In genomic region chr2:143284087-143284675, GRCh38 we compare ENCODE assay signal across 7 cellular contexts.
DNase-seq lines count a peak whose midpoint lies in the region; ATAC-seq and TF ChIP-seq lines count a peak whose summit lies in the region.

No MANE protein-coding gene starts in this region.

- H3K27ac ChIP-seq in neuronal stem cell (replicated peaks; ENCODE audit: low read length) = no peak overlapping the region

- H3K4me2 ChIP-seq in neuronal stem cell (ENCODE audit: insufficient read depth, low read length, poor library complexity, severe bottlenecking) = no peak overlapping the region

- H3K9me3 ChIP-seq in neuronal stem cell (replicated peaks in 1 of 2; ENCODE audit: control insufficient read depth in 2 of 2, insufficient read depth in 1 of 2, low read depth in 1 of 2, low read length in 2 of 2) = no peaks in the 10 kb centered on the region

- H2AK5ac ChIP-seq in neuronal stem cell (ENCODE audit: low read depth, low read length) = no peak overlapping the region

- no peaks in the 10 kb centered on the region for H3K36me3 ChIP-seq in neuronal stem cell (replicated peaks in 1 of 2; ENCODE audit: control insufficient read depth in 2 of 2, insufficient read depth in 2 of 2, low read length in 2 of 2)

- WGBS in neuronal stem cell (ENCODE audit: extremely low coverage in 2 of 2, insufficient read length in 2 of 2, insufficient replicate concordance in 1 of 2), 2 donors = no CpG with 5 or more reads among the region's 7 CpGs

- H3K4ac ChIP-seq in neuronal stem cell (ENCODE audit: low read length) = no peak overlapping the region

- no peak overlapping the region for H2AFZ ChIP-seq in neuronal stem cell (ENCODE audit: low read length)

- H3K9ac ChIP-seq in neuronal stem cell (ENCODE audit: low read depth, low read length, poor library complexity) = no peak overlapping the region

- no peak overlapping the region for H2BK5ac ChIP-seq in neuronal stem cell (ENCODE audit: low read length)

- no peaks in the 10 kb centered on the region for H3K27me3 ChIP-seq in neuronal stem cell (ENCODE audit: control insufficient read depth in 3 of 3, insufficient read depth in 3 of 3, low read depth in 1 of 3, low read length in 3 of 3)

- H3K18ac ChIP-seq in neuronal stem cell (ENCODE audit: low read length) = no peak overlapping the region

- H4K91ac ChIP-seq in neuronal stem cell (ENCODE audit: low read depth, low read length, poor library complexity) = no peak overlapping the region

- H2BK120ac ChIP-seq in neuronal stem cell (ENCODE audit: low read depth, low read length) = no peak overlapping the region

- no peak overlapping the region for H2BK15ac ChIP-seq in neuronal stem cell (ENCODE audit: low read length)

- no peak overlapping the region for H3K14ac ChIP-seq in neuronal stem cell (ENCODE audit: low read length)

- H2BK12ac ChIP-seq in neuronal stem cell (ENCODE audit: low read length) = no peak overlapping the region

- no peak overlapping the region for H4K8ac ChIP-seq in neuronal stem cell (ENCODE audit: low read depth, low read length)

- no peak overlapping the region for H3K23ac ChIP-seq in neuronal stem cell (ENCODE audit: low read depth, low read length, poor library complexity)

- no peaks in the 10 kb centered on the region for H3K4me1 ChIP-seq in neuronal stem cell (ENCODE audit: control insufficient read depth in 2 of 2, insufficient read depth in 1 of 2, low read depth in 1 of 2, low read length in 2 of 2)

- DNase-seq in COLO668 (lab: John Stamatoyannopoulos, UW; ENCODE audit: unreplicated experiment) (peak; percentile 15), neuronal stem cell (ENCODE audit: low spot score) (peak; percentile 20)
- DNase-seq in effector CD4-positive, alpha-beta T cell = peak; percentile 12

- ATAC-seq in GM18511 (IDR thresholded peaks at IDR 0.05; ENCODE audit: unreplicated experiment) (peak; percentile 81), HG03378 (IDR thresholded peaks at IDR 0.05; ENCODE audit: unreplicated experiment) (peak; percentile 76), SK-N-SH treated with all-trans-retinoic acid at 6 μM for 48 hours (peak; percentile 85), HG03457 (IDR thresholded peaks at IDR 0.05; ENCODE audit: unreplicated experiment) (no peak)

- H3K4me3 ChIP-seq in neuronal stem cell (ENCODE audit: low read length in 2 of 2) = no peak overlapping the region

- H3K79me1 ChIP-seq in neuronal stem cell (ENCODE audit: low read depth, low read length) = no peaks in the 10 kb centered on the region

TF ChIP-seq in SK-N-SH treated with all-trans-retinoic acid at 6 μM for 48 hours, 23 proteins besides CTCF, POLR2A, EP300 and RAD21:
- TF ChIP-seq TSHZ2 (CRISPR knock-in tag; IDR thresholded peaks at IDR 0.05) = no peak
- TF ChIP-seq TCF4 (CRISPR knock-in tag; IDR thresholded peaks at IDR 0.05; ENCODE audit: borderline replicate concordance) = no peak
- TF ChIP-seq ZNF565 (CRISPR knock-in tag; conservative IDR thresholded peaks at IDR 0.05; ENCODE audit: low read depth) = no peak
- TF ChIP-seq BACH2 (CRISPR knock-in tag; IDR thresholded peaks at IDR 0.05; ENCODE audit: borderline replicate concordance) = no peak
- no peak for TF ChIP-seq PPARA (CRISPR knock-in tag; IDR thresholded peaks at IDR 0.05; ENCODE audit: borderline replicate concordance)
- TF ChIP-seq CSDC2 (CRISPR knock-in tag; IDR thresholded peaks at IDR 0.05) = no peak
